ENCODE assay signal across 9 cellular contexts in genomic region chr1:11692899-11693590, GRCh38. TPM values are rescaled to one million over a fixed set of nuclear protein-coding genes. Genes with fewer than 3 reads are reported as not detected.
DNase-seq lines count a peak whose midpoint lies in the region; ATAC-seq and TF ChIP-seq lines count a peak whose summit lies in the region.
"Had no signal": no experiment of that assay in that cellular context is flagged by ENCODE, and none has a peak within 500 bp of the region (broad histone marks: within the 10 kb centered on the region; RNA-seq: fewer than 3 reads in every experiment).

No MANE protein-coding gene starts in this region.

- H3K27me3 ChIP-seq in psoas muscle (ENCODE audit: insufficient read depth in 3 of 3, low read length in 2 of 3): peaks cover 0 to 57% (median 23%) of the 10 kb centered on the region in 3 donors

- H3K27me3 Mint-ChIP-seq in WTC11 (ENCODE audit: low read depth): no peaks in the 10 kb centered on the region

- ATAC-seq in WTC11 (no peak), psoas muscle (peak in 3 of 4 donors; percentile 59 to 65 (median 61)), GM18868 (IDR thresholded peaks at IDR 0.05; ENCODE audit: unreplicated experiment) (no peak), left colon (no peak)

- no peaks in the 10 kb centered on the region for H3K36me3 ChIP-seq in psoas muscle (ENCODE audit: insufficient read depth in 1 of 2, low read depth in 1 of 2)

- H3K27ac Mint-ChIP-seq in WTC11: 0 out of 2 replicates have a peak overlapping the region, but pooled peaks have one; percentile 0

- H3K9me3 Mint-ChIP-seq in WTC11: no peaks in the 10 kb centered on the region

- H3K36me3 Mint-ChIP-seq in WTC11: peaks cover 2% of the 10 kb centered on the region; the same call in 1 of the 2 replicates

- no peak overlapping the region for H3K27ac ChIP-seq in psoas muscle

- no peaks in the 10 kb centered on the region for H3K4me1 ChIP-seq in psoas muscle

- H3K4me1 Mint-ChIP-seq in WTC11: peaks cover 55% of the 10 kb centered on the region

- H3K4me3 Mint-ChIP-seq in WTC11: peak overlapping the region; percentile 89

- no peak for TF ChIP-seq CTCF in WTC11 (IDR thresholded peaks at IDR 0.05)
- no peak for TF ChIP-seq CTCF in psoas muscle (IDR thresholded peaks at IDR 0.05)

- peak; percentile 51 for DNase-seq in activated gamma-delta T cell treated with Interleukin-2 at 50 U/mL for 16 hours
- no peak for DNase-seq in activated gamma-delta T cell (lab: John Stamatoyannopoulos, UW)
- DNase-seq in WTC11 (ENCODE audit: low spot score): no peak
- peak; percentile 70 for DNase-seq in epidermal melanocyte (ENCODE audit: insufficient read length, low spot score)
- DNase-seq in psoas muscle: peak in 1 of 2 donors; percentile 35
- DNase-seq in left colon: no peak
- DNase-seq in NCI-H2227 treated with DMSO at 0.1 percent for 48 hours (lab: John Stamatoyannopoulos, UW): no peak
- DNase-seq: DND-41 had no signal

- POLR2A ChIA-PET in WTC11 (lab: Charles Lee): interaction anchor here (1.8 to 4.4 kb wide), 2 partner anchors 11 to 29 kb away, joined by 10 to 52 read pairs; partner anchors contain the start of genes FBXO6 and MAD2L2

- WGBS in psoas muscle, 3 donors: 14 to 27% (median 19%) methylated on average over 7 of the region's 7 CpGs

- no peak overlapping the region for H3K4me3 ChIP-seq in psoas muscle

- no peaks in the 10 kb centered on the region for H3K9me3 ChIP-seq in psoas muscle

- CTCF ChIA-PET in WTC11 (lab: Charles Lee): interaction anchor here (0.8 to 5.6 kb wide), 6 partner anchors 10 to 47 kb away, joined by 3 to 25 read pairs (median 14); partner anchors contain the start of gene FBXO6

- intact Hi-C loops in psoas muscle (cut with DNase I) (no loop called here), left colon (cut with DNase I, micrococcal nuclease) (no loop called here)

TF ChIP-seq in WTC11, 78 proteins besides CTCF, POLR2A, EP300 and RAD21:
- TF ChIP-seq TEAD4 (CRISPR knock-in tag; IDR thresholded peaks at IDR 0.05) (no peak), FOXP4 (CRISPR knock-in tag; IDR thresholded peaks at IDR 0.05) (no peak), JUN (CRISPR knock-in tag; IDR thresholded peaks at IDR 0.05) (no peak), ATF1 (CRISPR knock-in tag; IDR thresholded peaks at IDR 0.05) (no peak), NFATC4 (CRISPR knock-in tag; IDR thresholded peaks at IDR 0.05) (no peak), GTF2I (CRISPR knock-in tag; conservative IDR thresholded peaks at IDR 0.05) (no peak), ETV6 (CRISPR knock-in tag; IDR thresholded peaks at IDR 0.05) (no peak), GABPB1 (CRISPR knock-in tag; IDR thresholded peaks at IDR 0.05) (no peak), NR3C1 (CRISPR knock-in tag; conservative IDR thresholded peaks at IDR 0.05; ENCODE audit: low read depth) (no peak), TEAD1 (CRISPR knock-in tag; IDR thresholded peaks at IDR 0.05) (no peak), MAX (CRISPR knock-in tag; IDR thresholded peaks at IDR 0.05) (no peak), PRDM15 (CRISPR knock-in tag; IDR thresholded peaks at IDR 0.05) (no peak), ZNF425 (CRISPR knock-in tag; conservative IDR thresholded peaks at IDR 0.05) (no peak)

RNA-seq across cellular contexts. Expression of gene DRAXIN, which starts 1.5 kb away (rescaled TPM):
- total RNA-seq in WTC11 (2021) (12.0 to 13.4 TPM (median 13.3 TPM) in 3 replicates), psoas muscle (under 1 TPM in 1 of 4 donors, not detected in 3; 0.04 TPM), left colon (under 1 TPM; 0.06 to 0.11 TPM)
- polyA plus RNA-seq in psoas muscle: under 1 TPM in 2 of 3 donors, not detected in 1; 0.01 to 0.65 TPM

RNA-seq across cellular contexts. Expression of gene MAD2L2, which starts 12.1 kb away (rescaled TPM):
- total RNA-seq in WTC11 (2021): 283 to 312 TPM (median 305 TPM) in 3 replicates
- 10 to 100 TPM; 25.9 to 39.0 (median 28.8) TPM for total RNA-seq in psoas muscle
- 10 to 100 TPM; 39.1 to 61.8 (median 40.5) TPM for polyA plus RNA-seq in psoas muscle
- 1 to 10 TPM; 7.0 to 7.4 TPM for total RNA-seq in left colon

RNA-seq across cellular contexts. Expression of gene FBXO6, which starts 29.0 kb away (rescaled TPM):
- 0.74 to 1.3 TPM (median 1.1 TPM) in 3 replicates for total RNA-seq in WTC11 (2021)
- 10 to 100 TPM; 10.2 to 17.3 (median 13.1) TPM for total RNA-seq in psoas muscle
- 10 to 100 TPM; 10.2 to 27.1 (median 21.4) TPM for polyA plus RNA-seq in psoas muscle
- total RNA-seq in left colon: 1 to 10 TPM; 6.8 to 8.1 TPM

RNA-seq across cellular contexts. Expression of gene FBXO44, which starts 38.4 kb away (rescaled TPM):
- total RNA-seq in WTC11 (2021) (34.9 to 45.6 TPM (median 40.6 TPM) in 3 replicates), psoas muscle (1 to 10 TPM; 2.9 to 8.4 (median 4.6) TPM), left colon (1 to 10 TPM; 4.0 to 8.1 TPM)
- 1 to 10 TPM; 3.6 to 5.0 (median 3.8) TPM for polyA plus RNA-seq in psoas muscle

RNA-seq across cellular contexts. Expression of gene FBXO2, which starts 38.8 kb away (rescaled TPM):
- 58.2 to 68.2 TPM (median 63.7 TPM) in 3 replicates for total RNA-seq in WTC11 (2021)
- total RNA-seq in psoas muscle: 1 to 10 TPM; 1.2 to 3.5 (median 2.3) TPM
- 10 to 100 TPM in 1 of 3 donors, 1 to 10 TPM in 1, under 1 TPM in 1; 0.35 to 20.9 (median 1.1) TPM for polyA plus RNA-seq in psoas muscle
- total RNA-seq in left colon: 1 to 10 TPM in 1 of 2 donors, under 1 TPM in 1; 0.55 to 1.4 TPM

Comparison
In these comparisons a context has a peak if more than half of its experiments do, and no peak if none do; other contexts are left out.
1. DNase-seq: peak in activated gamma-delta T cell treated with Interleukin-2 at 50 U/mL for 16 hours (single experiment) and epidermal melanocyte (single experiment); none in activated gamma-delta T cell (single experiment), WTC11 (single experiment), left colon (0 of 2) and NCI-H2227 treated with DMSO at 0.1 percent for 48 hours (single experiment).
2. ATAC-seq: peak in psoas muscle (3 of 4); none in WTC11 (single experiment), GM18868 (single experiment) and left colon (single experiment).
3. RNA of gene DRAXIN, which starts 1.5 kb away (total RNA-seq): 12.0 to 13.4 TPM in WTC11; 0.06 to 0.11 TPM in left colon and 0.04 TPM in psoas muscle; every median in the first group is over 10 times any median in the second.